In genomic region chr2:162607915-162608314, GRCh38 we compare ENCODE assay signal across 1 cellular context.
TF ChIP-seq lines count a peak whose summit lies in the region.

No MANE protein-coding gene starts in this region.

TF ChIP-seq in HepG2, 621 proteins besides CTCF, POLR2A, EP300 and RAD21 (continued from another document and continues in another):
- TF ChIP-seq ZNF276 (CRISPR knock-in tag; IDR thresholded peaks at IDR 0.05; ENCODE audit: low read depth): no peak
- no peak for TF ChIP-seq NR2C2 (CRISPR knock-in tag; IDR thresholded peaks at IDR 0.05; ENCODE audit: borderline replicate concordance)
- no peak for TF ChIP-seq KAT2B (IDR thresholded peaks at IDR 0.05; ENCODE audit: borderline replicate concordance, low read depth, low read length)
- TF ChIP-seq CCAR2 (optimal IDR thresholded peaks at IDR 0.05; ENCODE audit: low read depth, low read length): no peak
- no peak for TF ChIP-seq RFXAP (CRISPR knock-in tag; IDR thresholded peaks at IDR 0.05; ENCODE audit: borderline replicate concordance)
- TF ChIP-seq IKZF5 (CRISPR knock-in tag; IDR thresholded peaks at IDR 0.05): peak; percentile 69; the same call in 1 of the 2 replicates
- TF ChIP-seq TP53 (CRISPR knock-in tag; conservative IDR thresholded peaks at IDR 0.05): no peak
- no peak for TF ChIP-seq ZBTB33 (CRISPR knock-in tag; IDR thresholded peaks at IDR 0.05)
- TF ChIP-seq POGK (CRISPR knock-in tag; conservative IDR thresholded peaks at IDR 0.05): no peak
- TF ChIP-seq HMGXB4 (CRISPR knock-in tag; IDR thresholded peaks at IDR 0.05; ENCODE audit: borderline replicate concordance in 1 of 2, low read depth in 1 of 2): no peak
- no peak for TF ChIP-seq DPF2 (CRISPR knock-in tag; IDR thresholded peaks at IDR 0.05; ENCODE audit: borderline replicate concordance, low read depth)
- no peak for TF ChIP-seq ZSCAN5A (CRISPR knock-in tag; IDR thresholded peaks at IDR 0.05; ENCODE audit: borderline replicate concordance)
- TF ChIP-seq ZNF788 (CRISPR knock-in tag; IDR thresholded peaks at IDR 0.05; ENCODE audit: borderline replicate concordance): no peak
- TF ChIP-seq PBX3 (CRISPR knock-in tag; IDR thresholded peaks at IDR 0.05; ENCODE audit: borderline replicate concordance): no peak
- TF ChIP-seq ZNF776 (CRISPR knock-in tag; IDR thresholded peaks at IDR 0.05): no peak
- TF ChIP-seq TEAD3 (CRISPR knock-in tag; optimal IDR thresholded peaks at IDR 0.05; ENCODE audit: borderline replicate concordance): peak; percentile 22
- TF ChIP-seq ZNF646 (CRISPR knock-in tag; IDR thresholded peaks at IDR 0.05): no peak
- no peak for TF ChIP-seq FOXO4 (CRISPR knock-in tag; conservative IDR thresholded peaks at IDR 0.05)
- TF ChIP-seq GATAD1 (CRISPR knock-in tag; IDR thresholded peaks at IDR 0.05): peak; percentile 53
- TF ChIP-seq THAP11 (CRISPR knock-in tag; IDR thresholded peaks at IDR 0.05): peak; percentile 19; the same call in 1 of the 2 replicates
- TF ChIP-seq SMAD3 (CRISPR knock-in tag; IDR thresholded peaks at IDR 0.05): peak; percentile 55; the same call in 1 of the 2 replicates
- no peak for TF ChIP-seq ZNF790 (CRISPR knock-in tag; IDR thresholded peaks at IDR 0.05; ENCODE audit: borderline replicate concordance)
- no peak for TF ChIP-seq ZNF337 (CRISPR knock-in tag; IDR thresholded peaks at IDR 0.05; ENCODE audit: borderline replicate concordance, low read depth)
- no peak for TF ChIP-seq ZXDC (CRISPR knock-in tag; IDR thresholded peaks at IDR 0.05)
- TF ChIP-seq PAX8 (CRISPR knock-in tag; IDR thresholded peaks at IDR 0.05; ENCODE audit: borderline replicate concordance): no peak
- TF ChIP-seq ZSCAN25 (CRISPR knock-in tag; IDR thresholded peaks at IDR 0.05): no peak
- TF ChIP-seq ZNF704 (CRISPR knock-in tag; IDR thresholded peaks at IDR 0.05; ENCODE audit: borderline replicate concordance): no peak
- no peak for TF ChIP-seq ONECUT2 (CRISPR knock-in tag; IDR thresholded peaks at IDR 0.05)
- TF ChIP-seq BCL6 (CRISPR knock-in tag; IDR thresholded peaks at IDR 0.05): peak; percentile 100
- no peak for TF ChIP-seq TCF12 (IDR thresholded peaks at IDR 0.05)
- no peak for TF ChIP-seq TCF12 (CRISPR knock-in tag; IDR thresholded peaks at IDR 0.05)
- TF ChIP-seq ZNF841 (CRISPR knock-in tag; IDR thresholded peaks at IDR 0.05; ENCODE audit: borderline replicate concordance): no peak
